Comparison of ENCODE assay signal across 9 cellular contexts in genomic region chr12:68317047-68317667, GRCh38. TPM values are rescaled to one million over a fixed set of nuclear protein-coding genes. Genes with fewer than 3 reads are reported as not detected.
DNase-seq lines count a peak whose midpoint lies in the region; ATAC-seq and TF ChIP-seq lines count a peak whose summit lies in the region.
"Had no signal": no experiment of that assay in that cellular context is flagged by ENCODE, and none has a peak within 500 bp of the region (broad histone marks: within the 10 kb centered on the region; RNA-seq: fewer than 3 reads in every experiment).

No MANE protein-coding gene starts in this region.

- TF ChIP-seq CTCF in WERI-Rb-1 (IDR thresholded peaks at IDR 0.05; ENCODE audit: low read depth, low read length) (no peak), esophagus muscularis mucosa (IDR thresholded peaks at IDR 0.05) (peak; percentile 64 to 76 (median 72)), prostate gland (IDR thresholded peaks at IDR 0.05) (peak; percentile 49 to 71 (median 69))

- H3K4me3 ChIP-seq in WERI-Rb-1 (ENCODE audit: low read depth, low read length) (no peak overlapping the region), esophagus muscularis mucosa (no peak overlapping the region), prostate gland (no peak overlapping the region)

- WGBS in esophagus muscularis mucosa = 85% methylated on average over 1 of the region's 1 CpG
- WGBS in prostate gland = 87% methylated on average over 1 of the region's 1 CpG

- H3K4me1 ChIP-seq in esophagus muscularis mucosa = peaks cover 3 to 22% (median 16%) of the 10 kb centered on the region in 4 donors
- H3K4me1 ChIP-seq in prostate gland (replicated peaks) = no peaks in the 10 kb centered on the region

- H3K27ac ChIP-seq in WERI-Rb-1 (no peak overlapping the region), esophagus muscularis mucosa (replicated peaks in 1 of 4) (no peak overlapping the region), prostate gland (no peak overlapping the region)
- H3K27ac ChIP-seq: epithelial cell of prostate had no signal

- ATAC-seq in GM21423 (IDR thresholded peaks at IDR 0.05; ENCODE audit: unreplicated experiment) = no peak
- no peak for ATAC-seq in HG03095 (IDR thresholded peaks at IDR 0.05; ENCODE audit: unreplicated experiment)

- H3K36me3 ChIP-seq in WERI-Rb-1 (peaks cover 10% of the 10 kb centered on the region), esophagus muscularis mucosa (peaks cover 9 to 36% (median 25%) of the 10 kb centered on the region in 4 donors), prostate gland (no peaks in the 10 kb centered on the region)

- DNase-seq in activated CD8-positive, alpha-beta memory T cell treated with anti-CD3 and anti-CD28 coated beads, Interleukin-2, amount 50 U/mL, for 1 hour (ENCODE audit: extremely low read depth) = peak; percentile 11
- no peak for DNase-seq in activated CD8-positive, alpha-beta memory T cell treated with anti-CD3 and anti-CD28 coated beads, Interleukin-2, amount 50 U/mL, for 48 hours
- DNase-seq in NCI-H1092 (lab: John Stamatoyannopoulos, UW) = peak; percentile 16
- DNase-seq in WERI-Rb-1 = peak; percentile 16
- no peak for DNase-seq in esophagus muscularis mucosa (ENCODE audit: extremely low spot score)
- no peak for DNase-seq in prostate gland (ENCODE audit: low spot score)

- TF ChIP-seq EP300 in esophagus muscularis mucosa (IDR thresholded peaks at IDR 0.05) = no peak

- no peaks in the 10 kb centered on the region for H3K9me3 ChIP-seq in WERI-Rb-1 (ENCODE audit: severe bottlenecking)
- no peaks in the 10 kb centered on the region for H3K9me3 ChIP-seq in esophagus muscularis mucosa
- H3K9me3 ChIP-seq in prostate gland = no peaks in the 10 kb centered on the region

- H3K27me3 ChIP-seq in WERI-Rb-1 (ENCODE audit: insufficient read depth, low read depth, severe bottlenecking) (no peaks in the 10 kb centered on the region), esophagus muscularis mucosa (no peaks in the 10 kb centered on the region), prostate gland (replicated peaks; ENCODE audit: insufficient read depth) (no peaks in the 10 kb centered on the region)

- intact Hi-C loops in esophagus muscularis mucosa (cut with DNase I) (loop anchor here (1.0 kb wide), 1 partner anchor 94 kb away; no protein-coding TSS in a partner anchor), prostate gland (cut with DNase I) (loop anchor here (2.0 to 10.0 kb wide), 3 partner anchors 80 to 962 kb away; no protein-coding TSS in a partner anchor)

- TF ChIP-seq POLR2A in esophagus muscularis mucosa (IDR thresholded peaks at IDR 0.05; ENCODE audit: low read depth) = no peak
- no peak for TF ChIP-seq POLR2A in prostate gland (IDR thresholded peaks at IDR 0.05)

RNA-seq across cellular contexts. Expression of gene MDM1, which starts 15.0 kb away (rescaled TPM):
- total RNA-seq in esophagus muscularis mucosa = 10 to 100 TPM; 11.3 to 33.2 (median 14.7) TPM
- 10 to 100 TPM; 12.4 to 18.9 TPM for total RNA-seq in prostate gland

Comparison
In these comparisons a context has a peak if more than half of its experiments do, and no peak if none do; other contexts are left out.
1. DNase-seq: peak in activated CD8-positive, alpha-beta memory T cell treated with anti-CD3 and anti-CD28 coated beads, Interleukin-2, amount 50 U/mL, for 1 hour (single experiment), NCI-H1092 (single experiment) and WERI-Rb-1 (single experiment); none in activated CD8-positive, alpha-beta memory T cell treated with anti-CD3 and anti-CD28 coated beads, Interleukin-2, amount 50 U/mL, for 48 hours (single experiment), esophagus muscularis mucosa (single experiment) and prostate gland (single experiment).